Comparison of ENCODE assay signal across 8 cellular contexts in the genomic region with DNA sequence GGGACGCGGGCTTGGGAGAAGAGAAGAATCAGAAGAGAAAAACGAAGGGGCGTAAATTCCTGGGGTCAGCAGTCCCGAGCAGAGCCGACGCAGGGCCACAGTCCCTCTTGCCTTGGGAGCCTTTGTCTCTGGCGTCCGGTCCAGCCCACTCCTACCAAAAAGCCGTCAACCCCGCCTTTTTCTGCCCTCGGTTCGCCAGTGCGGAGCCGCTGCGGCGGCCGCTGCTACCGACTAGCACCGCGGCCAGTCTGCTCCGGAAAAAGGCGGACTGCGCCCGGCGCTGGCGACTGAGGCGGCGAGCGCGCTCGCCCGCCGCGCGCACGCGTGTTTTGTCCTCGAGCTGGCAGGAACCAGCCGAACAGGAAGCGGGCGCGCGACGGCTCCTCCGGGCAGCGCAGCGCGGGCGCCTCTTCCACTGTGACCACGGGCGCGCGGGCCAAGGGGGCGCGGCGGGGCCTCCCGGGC. TPM values are rescaled to one million over a fixed set of nuclear protein-coding genes. Genes with fewer than 3 reads are reported as not detected.
DNase-seq lines count a peak whose midpoint lies in the region; ATAC-seq lines count a peak whose summit lies in the region.

No MANE protein-coding gene starts in this region.

- peak overlapping the region; percentile 95 for H2BK15ac ChIP-seq in neuronal stem cell (ENCODE audit: low read length)

- peaks cover 2 to 5% of the 10 kb centered on the region in 2 donors for H3K36me3 ChIP-seq in esophagus (ENCODE audit: control insufficient read depth in 2 of 2, insufficient read depth in 2 of 2, low read length in 1 of 2)
- peaks cover 14 to 65% of the 10 kb centered on the region in 2 donors for H3K36me3 ChIP-seq in neuronal stem cell (replicated peaks in 1 of 2; ENCODE audit: control insufficient read depth in 2 of 2, insufficient read depth in 2 of 2, low read length in 2 of 2)

- no peak overlapping the region for H4K8ac ChIP-seq in neuronal stem cell (ENCODE audit: low read depth, low read length)

- H3K4me1 ChIP-seq in esophagus (ENCODE audit: control insufficient read depth in 2 of 2, insufficient read depth in 2 of 2, low read length in 1 of 2), result peaks cover 0 to 2% of the 10 kb centered on the region in 2 donors
- peaks cover 6 to 8% of the 10 kb centered on the region in 2 donors for H3K4me1 ChIP-seq in neuronal stem cell (ENCODE audit: control insufficient read depth in 2 of 2, insufficient read depth in 1 of 2, low read depth in 1 of 2, low read length in 2 of 2)

- peak overlapping the region; percentile 99 for H3K4ac ChIP-seq in neuronal stem cell (ENCODE audit: low read length)

- H3K27ac Mint-ChIP-seq in T-helper 17 cell, result peak overlapping the region; percentile 97

- H3K9me3 ChIP-seq in T-helper 17 cell (ENCODE audit: control insufficient read depth, low read length, poor library complexity, severe bottlenecking) (no peaks in the 10 kb centered on the region), esophagus (ENCODE audit: control insufficient read depth in 2 of 2, insufficient read depth in 1 of 2, low read depth in 1 of 2, low read length in 1 of 2) (no peaks in the 10 kb centered on the region), neuronal stem cell (replicated peaks in 1 of 2; ENCODE audit: control insufficient read depth in 2 of 2, insufficient read depth in 1 of 2, low read depth in 1 of 2, low read length in 2 of 2) (no peaks in the 10 kb centered on the region)

- H4K91ac ChIP-seq in neuronal stem cell (ENCODE audit: low read depth, low read length, poor library complexity), result peak overlapping the region; percentile 3

- 0 to 1% methylated on average over 42 to 58 of the region's 58 CpGs for WGBS in esophagus, 2 donors
- WGBS in neuronal stem cell (ENCODE audit: extremely low coverage in 2 of 2, insufficient read length in 2 of 2, insufficient replicate concordance in 1 of 2), 2 donors, result no CpG with 5 or more reads among the region's 58 CpGs

- H3K4me3 ChIP-seq in esophagus (ENCODE audit: low read depth in 1 of 2, low read length in 2 of 2) (peak overlapping the region; percentile 83 to 95), neuronal stem cell (ENCODE audit: low read length in 2 of 2) (peak overlapping the region; percentile 92 to 98)

- H2BK12ac ChIP-seq in neuronal stem cell (ENCODE audit: low read length), result no peak overlapping the region

- peaks cover 6% of the 10 kb centered on the region for H3K36me3 Mint-ChIP-seq in T-helper 17 cell (ENCODE audit: low read depth)

- peak overlapping the region; percentile 67 for H2BK120ac ChIP-seq in neuronal stem cell (ENCODE audit: low read depth, low read length)

- ATAC-seq in HG03064 (IDR thresholded peaks at IDR 0.05; ENCODE audit: low read depth, unreplicated experiment) (peak; percentile 15), T-helper 17 cell (peak; percentile 34), GM21619 (IDR thresholded peaks at IDR 0.05; ENCODE audit: unreplicated experiment) (no peak)

- H3K23ac ChIP-seq in neuronal stem cell (ENCODE audit: low read depth, low read length, poor library complexity), result peak overlapping the region; percentile 98

- H3K18ac ChIP-seq in neuronal stem cell (ENCODE audit: low read length), result peak overlapping the region; percentile 99

- peak overlapping the region; percentile 97 for H3K9ac ChIP-seq in neuronal stem cell (ENCODE audit: low read depth, low read length, poor library complexity)

- peak overlapping the region; percentile 97 for H2BK5ac ChIP-seq in neuronal stem cell (ENCODE audit: low read length)

- H3K14ac ChIP-seq in neuronal stem cell (ENCODE audit: low read length), result peak overlapping the region; percentile 94

- H3K4me2 ChIP-seq in neuronal stem cell (ENCODE audit: insufficient read depth, low read length, poor library complexity, severe bottlenecking), result peak overlapping the region; percentile 75

- H3K4me1 Mint-ChIP-seq in T-helper 17 cell, result peaks cover 44% of the 10 kb centered on the region

- DNase-seq in NCI-H2107 treated with DMSO at 0.1 percent for 48 hours (lab: John Stamatoyannopoulos, UW; ENCODE audit: unreplicated experiment) (peak; percentile 45), NCI-H2107 (lab: John Stamatoyannopoulos, UW) (no peak), T-helper 17 cell (no peak), neuronal stem cell (ENCODE audit: low spot score) (no peak), foreskin melanocyte (no peak)

- H3K4me3 Mint-ChIP-seq in T-helper 17 cell, result peak overlapping the region; percentile 98

- peak overlapping the region; percentile 100 for H2AK5ac ChIP-seq in neuronal stem cell (ENCODE audit: low read depth, low read length)

- H2AFZ ChIP-seq in neuronal stem cell (ENCODE audit: low read length), result peak overlapping the region; percentile 93

- H3K27ac ChIP-seq in esophagus (ENCODE audit: low read depth in 2 of 2, low read length in 1 of 2) (peak overlapping the region; percentile 96 to 97), neuronal stem cell (replicated peaks; ENCODE audit: low read length) (peak overlapping the region; percentile 98)

- peaks cover 4% of the 10 kb centered on the region for H3K79me1 ChIP-seq in neuronal stem cell (ENCODE audit: low read depth, low read length)

- H3K27me3 ChIP-seq in esophagus (ENCODE audit: control insufficient read depth in 1 of 2, insufficient read depth in 2 of 2, low read length in 2 of 2) (no peaks in the 10 kb centered on the region), neuronal stem cell (ENCODE audit: control insufficient read depth in 3 of 3, insufficient read depth in 3 of 3, low read depth in 1 of 3, low read length in 3 of 3) (no peaks in the 10 kb centered on the region)

- no peaks in the 10 kb centered on the region for H3K27me3 Mint-ChIP-seq in T-helper 17 cell

RNA-seq across cellular contexts. Expression of gene HNRNPDL, which starts 0.5 kb away (rescaled TPM):
- 100 to 1,000 TPM; 339 to 360 TPM for total RNA-seq in T-helper 17 cell
- 100 to 1,000 TPM; 163 to 226 TPM for polyA plus RNA-seq in esophagus
- 345 TPM for polyA plus RNA-seq in neuronal stem cell (2013, experiment 1 of 2)
- polyA plus RNA-seq in neuronal stem cell (2013, experiment 2 of 2), result 337 TPM

RNA-seq across cellular contexts. Expression of gene ENOPH1, which starts 0.6 kb away (rescaled TPM):
- 10 to 100 TPM; 18.3 to 22.4 TPM for total RNA-seq in T-helper 17 cell
- polyA plus RNA-seq in esophagus, result 10 to 100 TPM; 32.6 to 51.7 TPM
- 40.1 TPM for polyA plus RNA-seq in neuronal stem cell (2013, experiment 1 of 2)
- 37.1 TPM for polyA plus RNA-seq in neuronal stem cell (2013, experiment 2 of 2)

RNA-seq across cellular contexts. Expression of gene HNRNPD, which starts 56.0 kb away (rescaled TPM):
- total RNA-seq in T-helper 17 cell, result 100 to 1,000 TPM; 212 to 226 TPM
- 100 to 1,000 TPM; 126 to 156 TPM for polyA plus RNA-seq in esophagus
- polyA plus RNA-seq in neuronal stem cell (2013, experiment 1 of 2), result 558 TPM
- 549 TPM for polyA plus RNA-seq in neuronal stem cell (2013, experiment 2 of 2)
